ENCODE assay signal across 18 cellular contexts in genomic region chr1:83606416-83606955, GRCh38.
DNase-seq lines count a peak whose midpoint lies in the region; ATAC-seq and TF ChIP-seq lines count a peak whose summit lies in the region.
"Had no signal": no experiment of that assay in that cellular context is flagged by ENCODE, and none has a peak within 500 bp of the region (broad histone marks: within the 10 kb centered on the region; RNA-seq: fewer than 3 reads in every experiment).

No MANE protein-coding gene starts in this region.

- no peak overlapping the region for H4K12ac ChIP-seq in trophoblast cell (ENCODE audit: low read depth, low read length)

- no peak overlapping the region for H3K23ac ChIP-seq in trophoblast cell (ENCODE audit: low read length)

- H3K4ac ChIP-seq in trophoblast cell (ENCODE audit: low read depth, low read length), result no peak overlapping the region

- no peak overlapping the region for H2AFZ ChIP-seq in trophoblast cell (ENCODE audit: insufficient read depth, low read length, poor library complexity)

- TF ChIP-seq POLR2A in adrenal gland (IDR thresholded peaks at IDR 0.05), result no peak

- no peak overlapping the region for H3K14ac ChIP-seq in trophoblast cell (ENCODE audit: low read length)

- H3K9ac ChIP-seq in trophoblast cell (ENCODE audit: low read length), result no peak overlapping the region
- H3K9ac ChIP-seq: BLaER1 treated with 17β-estradiol and CSF1 and Interleukin-3, amounts not matched to agents 10 nM and 100 nM had no signal

- ATAC-seq in GM18517 (IDR thresholded peaks at IDR 0.05; ENCODE audit: unreplicated experiment), result no peak

- no peaks in the 10 kb centered on the region for H3K36me3 ChIP-seq in trophoblast cell (ENCODE audit: control insufficient read depth in 1 of 2, insufficient read depth in 2 of 2, low read length in 2 of 2)
- no peaks in the 10 kb centered on the region for H3K36me3 ChIP-seq in adrenal gland (replicated peaks in 1 of 2)
- H3K36me3 ChIP-seq in ascending aorta, result no peaks in the 10 kb centered on the region
- H3K36me3 ChIP-seq: BE2C; BLaER1 treated with 17β-estradiol and CSF1 and Interleukin-3, amounts not matched to agents 10 nM and 100 nM had no signal

- H3K4me3 ChIP-seq in trophoblast cell (ENCODE audit: low read depth, low read length) (no peak overlapping the region), adrenal gland (no peak overlapping the region), ascending aorta (no peak overlapping the region)
- H3K4me3 ChIP-seq: BLaER1 treated with 17β-estradiol and CSF1 and Interleukin-3, amounts not matched to agents 10 nM and 100 nM had no signal

- H3K27ac ChIP-seq in trophoblast cell (ENCODE audit: low read depth, low read length) (no peak overlapping the region), adrenal gland (no peak overlapping the region), ascending aorta (no peak overlapping the region)
- H3K27ac ChIP-seq: 22Rv1; BLaER1 treated with 17β-estradiol and CSF1 and Interleukin-3, amounts not matched to agents 10 nM and 100 nM had no signal

- DNase-seq in Ammon's horn (ENCODE audit: low spot score), result peak; percentile 22
- DNase-seq in globus pallidus (ENCODE audit: low spot score), result peak; percentile 66
- DNase-seq in trophoblast cell, result peak; percentile 51 to 80
- peak; percentile 57 for DNase-seq in superior temporal gyrus (ENCODE audit: extremely low spot score)
- no peak for DNase-seq in adrenal gland
- DNase-seq in ascending aorta (ENCODE audit: low spot score in 2 of 2), result no peak
- DNase-seq: BE2C; Calu3; CD4-positive, alpha-beta T cell; COR-L47; DMS53; DMS79 treated with DMSO at 0.1 percent for 48 hours; GF-D8; H7; HCEC 1CT had no signal

- intact Hi-C loops in adrenal gland (cut with DNase I), result no loop called here
- intact Hi-C loops in ascending aorta (cut with DNase I), result no loop called here

- H2BK5ac ChIP-seq in trophoblast cell (ENCODE audit: low read depth, low read length, poor library complexity), result no peak overlapping the region

- no peaks in the 10 kb centered on the region for H3K27me3 ChIP-seq in trophoblast cell (ENCODE audit: insufficient read depth, low read length)
- no peaks in the 10 kb centered on the region for H3K27me3 ChIP-seq in adrenal gland
- H3K27me3 ChIP-seq in ascending aorta, result no peaks in the 10 kb centered on the region
- H3K27me3 ChIP-seq: BE2C; BLaER1 treated with 17β-estradiol and CSF1 and Interleukin-3, amounts not matched to agents 10 nM and 100 nM had no signal

- H3K18ac ChIP-seq in trophoblast cell (ENCODE audit: low read length), result no peak overlapping the region

- no CpG with 5 or more reads among the region's 4 CpGs for WGBS in trophoblast cell (ENCODE audit: extremely low coverage, insufficient coverage, insufficient read length)
- WGBS in adrenal gland, 4 donors, result 78 to 85% (median 80%) methylated on average over 4 of the region's 4 CpGs

- no peak overlapping the region for H3K4me2 ChIP-seq in trophoblast cell (ENCODE audit: low read length)
- H3K4me2 ChIP-seq: BLaER1 treated with 17β-estradiol and CSF1 and Interleukin-3, amounts not matched to agents 10 nM and 100 nM had no signal

- H3K4me1 ChIP-seq in trophoblast cell (ENCODE audit: control insufficient read depth in 1 of 2, insufficient read depth in 2 of 2, low read length in 2 of 2), result no peaks in the 10 kb centered on the region
- no peaks in the 10 kb centered on the region for H3K4me1 ChIP-seq in adrenal gland (replicated peaks in 1 of 2)
- no peaks in the 10 kb centered on the region for H3K4me1 ChIP-seq in ascending aorta
- H3K4me1 ChIP-seq: BE2C; BLaER1 treated with 17β-estradiol and CSF1 and Interleukin-3, amounts not matched to agents 10 nM and 100 nM had no signal

- no peak overlapping the region for H4K91ac ChIP-seq in trophoblast cell (ENCODE audit: low read depth, low read length)

- no peaks in the 10 kb centered on the region for H3K9me3 ChIP-seq in trophoblast cell (ENCODE audit: insufficient read depth, low read depth, low read length)
- no peaks in the 10 kb centered on the region for H3K9me3 ChIP-seq in adrenal gland (replicated peaks in 1 of 3)
- no peaks in the 10 kb centered on the region for H3K9me3 ChIP-seq in ascending aorta
- H3K9me3 ChIP-seq: BE2C had no signal

- no peak overlapping the region for H2AK5ac ChIP-seq in trophoblast cell (ENCODE audit: low read length)

- H2BK120ac ChIP-seq in trophoblast cell (ENCODE audit: insufficient read depth, low read length, poor library complexity), result no peak overlapping the region

- no peak overlapping the region for H2BK12ac ChIP-seq in trophoblast cell (ENCODE audit: low read length)

- no peak for TF ChIP-seq CTCF in adrenal gland (IDR thresholded peaks at IDR 0.05)
- no peak for TF ChIP-seq CTCF in ascending aorta (IDR thresholded peaks at IDR 0.05)

- H3K79me2 ChIP-seq in trophoblast cell (ENCODE audit: control insufficient read depth, insufficient read depth, low read length, poor library complexity), result no peaks in the 10 kb centered on the region

- no peak overlapping the region for H4K8ac ChIP-seq in trophoblast cell (ENCODE audit: low read depth, low read length)

- H3K79me1 ChIP-seq in trophoblast cell (ENCODE audit: low read length), result no peaks in the 10 kb centered on the region

Comparison
In these comparisons a context has a peak if more than half of its experiments do, and no peak if none do; other contexts are left out.
1. DNase-seq: peak in Ammon's horn (single experiment), globus pallidus (single experiment), trophoblast cell (2 of 2) and superior temporal gyrus (single experiment); none in adrenal gland (0 of 7) and ascending aorta (0 of 2).